Comparison of ENCODE assay signal across 11 cellular contexts in genomic region chr1:228007054-228007800, GRCh38. TPM values are rescaled to one million over a fixed set of nuclear protein-coding genes. Genes with fewer than 3 reads are reported as not detected.
DNase-seq lines count a peak whose midpoint lies in the region; ATAC-seq, FAIRE-seq and TF ChIP-seq lines count a peak whose summit lies in the region.
"Had no signal": no experiment of that assay in that cellular context is flagged by ENCODE, and none has a peak within 500 bp of the region (broad histone marks: within the 10 kb centered on the region; RNA-seq: fewer than 3 reads in every experiment).

No MANE protein-coding gene starts in this region.

- TF ChIP-seq CTCF in SK-N-SH (IDR thresholded peaks at IDR 0.05) (no peak), activated B cell treated with CpG ODN at 0.5 μM for 24 hours (IDR thresholded peaks at IDR 0.05) (no peak), kidney (IDR thresholded peaks at IDR 0.05; ENCODE audit: borderline replicate concordance, extremely low read depth, insufficient read depth) (no peak)

- DNase-seq in SK-N-SH (peak; percentile 48), activated B cell treated with CpG ODN at 0.5 μM for 24 hours (no peak), kidney (no peak), NCI-H345 (lab: John Stamatoyannopoulos, UW) (no peak)
- DNase-seq: effector CD4-positive, alpha-beta T cell; immature natural killer cell; NCI-H187 treated with DMSO at 0.1 percent for 48 hours had no signal

- H3K9me3 ChIP-seq in SK-N-SH (no peaks in the 10 kb centered on the region), iPS-18c (ENCODE audit: control insufficient read depth, insufficient read depth, low read length) (no peaks in the 10 kb centered on the region), kidney (ENCODE audit: control insufficient read depth in 1 of 2, low read length in 2 of 2) (no peaks in the 10 kb centered on the region)

- no peaks in the 10 kb centered on the region for H3K9me2 ChIP-seq in SK-N-SH

- H3K9ac ChIP-seq in SK-N-SH: no peak overlapping the region
- no peak overlapping the region for H3K9ac ChIP-seq in kidney (ENCODE audit: low read length in 2 of 2)

- ATAC-seq in SK-N-SH treated with all-trans-retinoic acid at 6 μM for 48 hours (no peak), activated B cell treated with CpG ODN at 0.5 μM for 24 hours (ENCODE audit: low read depth) (no peak), GM19035 (IDR thresholded peaks at IDR 0.05; ENCODE audit: unreplicated experiment) (no peak)

- 2% methylated on average over 31 of the region's 77 CpGs for WGBS in SK-N-SH (ENCODE audit: low lambda C conversion rate)

- no peak overlapping the region for H3K4me2 ChIP-seq in SK-N-SH

- H3K4me3 ChIP-seq in SK-N-SH (ENCODE audit: low read depth in 2 of 2, low read length in 1 of 2) (no peak overlapping the region), iPS-18c (ENCODE audit: insufficient read depth, low read depth, low read length) (peak overlapping the region; percentile 52), skin epidermis (peak overlapping the region in 6 of 7 experiments; percentile 10 to 44 (median 19)), kidney (ENCODE audit: low read length in 2 of 2) (no peak overlapping the region)

- no peak for TF ChIP-seq EP300 in SK-N-SH (IDR thresholded peaks at IDR 0.05; ENCODE audit: borderline replicate concordance in 1 of 2, low read depth in 1 of 2, low read length in 1 of 2)

- POLR2A ChIA-PET in SK-N-SH (lab: Yijun Ruan, JAX): no interaction called here
- POLR2A ChIA-PET in activated B cell treated with CpG ODN at 0.5 μM for 24 hours (lab: Charles Lee): no interaction called here

- H2AFZ ChIP-seq in SK-N-SH (ENCODE audit: low read depth): no peak overlapping the region

- no peak for TF ChIP-seq RAD21 in SK-N-SH (IDR thresholded peaks at IDR 0.05; ENCODE audit: low read length)

- no peaks in the 10 kb centered on the region for H3K36me3 Mint-ChIP-seq in activated B cell treated with CpG ODN at 0.5 μM for 24 hours (ENCODE audit: low read depth)
- H3K36me3 Mint-ChIP-seq: immature natural killer cell had no signal

- FAIRE-seq in kidney (lab: Jason Lieb, UNC): no peak

- no peak overlapping the region for H3K27ac Mint-ChIP-seq in activated B cell treated with CpG ODN at 0.5 μM for 24 hours
- H3K27ac Mint-ChIP-seq: immature natural killer cell had no signal

- peaks cover 39% of the 10 kb centered on the region for H3K27me3 ChIP-seq in SK-N-SH (ENCODE audit: insufficient read depth)

- H3K27ac ChIP-seq in SK-N-SH (ENCODE audit: low read depth in 2 of 2, low read length in 1 of 2) (no peak overlapping the region), skin epidermis (peak overlapping the region in 9 of 21 experiments; percentile 34 to 72 (median 63)), kidney (ENCODE audit: low read depth in 2 of 2, low read length in 2 of 2) (no peak overlapping the region)

- H3K4me1 Mint-ChIP-seq in activated B cell treated with CpG ODN at 0.5 μM for 24 hours: peaks cover 33% of the 10 kb centered on the region
- H3K4me1 Mint-ChIP-seq: immature natural killer cell had no signal

- CTCF ChIA-PET in SK-N-SH (lab: Yijun Ruan, JAX): no interaction called here
- CTCF ChIA-PET in activated B cell treated with CpG ODN at 0.5 μM for 24 hours (lab: Charles Lee): interaction anchor here (1.1 kb wide), 1 partner anchor 158 kb away, joined by 3 read pairs; the partner anchor contains the start of gene IBA57

- intact Hi-C loops in activated B cell treated with CpG ODN at 0.5 μM for 24 hours (cut with micrococcal nuclease): loop anchor here (10.0 kb wide), 1 partner anchor 98 kb away; the partner anchor contains the start of genes C1orf35 and MRPL55
- intact Hi-C loops in kidney (cut with DNase I): no loop called here

- H3F3A ChIP-seq in SK-N-SH (replicated peaks; ENCODE audit: insufficient read depth): no peaks in the 10 kb centered on the region

- H3K79me2 ChIP-seq in SK-N-SH (ENCODE audit: insufficient read depth): no peaks in the 10 kb centered on the region

- H3K4me1 ChIP-seq in SK-N-SH (ENCODE audit: control insufficient read depth in 1 of 2, insufficient read depth in 2 of 2, low read depth in 1 of 2, low read length in 1 of 2) (no peaks in the 10 kb centered on the region; a peak in 1 of 4 replicates), kidney (ENCODE audit: control insufficient read depth in 1 of 2, insufficient read depth in 1 of 2, low read depth in 1 of 2, low read length in 2 of 2) (no peaks in the 10 kb centered on the region)

- H4K20me1 ChIP-seq in SK-N-SH (ENCODE audit: insufficient read depth): no peaks in the 10 kb centered on the region

- H3K4me3 Mint-ChIP-seq in activated B cell treated with CpG ODN at 0.5 μM for 24 hours: peak overlapping the region; percentile 28
- H3K4me3 Mint-ChIP-seq: immature natural killer cell had no signal

- H3K9me3 Mint-ChIP-seq in activated B cell treated with CpG ODN at 0.5 μM for 24 hours: no peaks in the 10 kb centered on the region
- H3K9me3 Mint-ChIP-seq: immature natural killer cell had no signal

- H3K27me3 Mint-ChIP-seq in activated B cell treated with CpG ODN at 0.5 μM for 24 hours: peaks cover 45% of the 10 kb centered on the region

- H3K36me3 ChIP-seq in SK-N-SH (replicated peaks in 1 of 2; ENCODE audit: control insufficient read depth in 1 of 2, insufficient read depth in 2 of 2, low read length in 1 of 2) (no peaks in the 10 kb centered on the region), kidney (ENCODE audit: control insufficient read depth in 1 of 2, insufficient read depth in 2 of 2, low read length in 2 of 2) (no peaks in the 10 kb centered on the region)

TF ChIP-seq in SK-N-SH, 30 proteins besides CTCF, POLR2A, EP300 and RAD21 (continues in another document):
- TF ChIP-seq SIN3A (IDR thresholded peaks at IDR 0.05; ENCODE audit: borderline replicate concordance, low read depth, low read length) (no peak), GABPA (IDR thresholded peaks at IDR 0.05; ENCODE audit: low read depth) (no peak), YY1 (IDR thresholded peaks at IDR 0.05; ENCODE audit: low read depth) (no peak), ELF1 (IDR thresholded peaks at IDR 0.05) (no peak), USF2 (IDR thresholded peaks at IDR 0.05; ENCODE audit: borderline replicate concordance, low read depth, low read length) (no peak), NFIC (IDR thresholded peaks at IDR 0.05; ENCODE audit: borderline replicate concordance) (no peak), MAX (IDR thresholded peaks at IDR 0.05; ENCODE audit: low read depth) (no peak), MEF2A (IDR thresholded peaks at IDR 0.05; ENCODE audit: borderline replicate concordance, low read depth) (no peak), JUND (IDR thresholded peaks at IDR 0.05) (no peak), GATA2 (CRISPR knock-in tag; IDR thresholded peaks at IDR 0.05) (no peak), RCOR1 (IDR thresholded peaks at IDR 0.05; ENCODE audit: low read length) (no peak), POLR2AphosphoS5 (IDR thresholded peaks at IDR 0.05; ENCODE audit: low read depth, low read length) (no peak)

TF ChIP-seq in SK-N-SH treated with all-trans-retinoic acid at 6 μM for 48 hours, 23 proteins besides CTCF, POLR2A, EP300 and RAD21 (continues in another document):
- TF ChIP-seq ZNF70 (CRISPR knock-in tag; IDR thresholded peaks at IDR 0.05): no peak
- no peak for TF ChIP-seq CREB5 (CRISPR knock-in tag; IDR thresholded peaks at IDR 0.05; ENCODE audit: low read depth)
- TF ChIP-seq ESRRG (CRISPR knock-in tag; IDR thresholded peaks at IDR 0.05): no peak
- no peak for TF ChIP-seq TSHZ2 (CRISPR knock-in tag; IDR thresholded peaks at IDR 0.05)

RNA-seq across cellular contexts. Expression of gene WNT3A, which starts 0.4 kb away (rescaled TPM):
- polyA plus RNA-seq in SK-N-SH (2012; rRNA removed) (not detected in 2 replicates), kidney (ENCODE audit: insufficient read depth, low read depth, low replicate concordance) (not detected)
- polyA plus RNA-seq in SK-N-SH (2012; cell fraction: cytosol; rRNA removed): not detected in 2 replicates
- not detected in 2 replicates for polyA plus RNA-seq in SK-N-SH (2012; cell fraction: nucleus; rRNA removed)
- total RNA-seq in activated B cell treated with CpG ODN at 0.5 μM for 24 hours (not detected in 2 replicates), kidney (not detected)
- polyA plus RNA-seq: immature natural killer cell had no signal

RNA-seq across cellular contexts. Expression of gene WNT9A, which starts 59.5 kb away (rescaled TPM):
- 0.31 and 0.36 TPM in 2 replicates for polyA plus RNA-seq in SK-N-SH (2012; rRNA removed)
- polyA plus RNA-seq in SK-N-SH (2012; cell fraction: cytosol; rRNA removed): 0.26 and 0.31 TPM in 2 replicates
- polyA plus RNA-seq in SK-N-SH (2012; cell fraction: nucleus; rRNA removed): 0.50 and 0.67 TPM in 2 replicates
- total RNA-seq in activated B cell treated with CpG ODN at 0.5 μM for 24 hours: 0.05 TPM in 1 of 2 replicates, not detected in the other
- total RNA-seq in kidney: 3.1 TPM
- polyA plus RNA-seq in kidney (ENCODE audit: insufficient read depth, low read depth, low replicate concordance): 0.58 TPM
- polyA plus RNA-seq: immature natural killer cell had no signal

Comparison
In these comparisons a context has a peak if more than half of its experiments do, and no peak if none do; other contexts are left out.
1. H3K4me3 ChIP-seq: peak in iPS-18c (single experiment) and skin epidermis (6 of 7); none in SK-N-SH (0 of 2) and kidney (0 of 2).